ENCODE assay signal across 20 cellular contexts in genomic region chr2:233358335-233358734, GRCh38. TPM values are rescaled to one million over a fixed set of nuclear protein-coding genes. Genes with fewer than 3 reads are reported as not detected.
DNase-seq lines count a peak whose midpoint lies in the region; ATAC-seq, FAIRE-seq and TF ChIP-seq lines count a peak whose summit lies in the region.
"Had no signal": no experiment of that assay in that cellular context is flagged by ENCODE, and none has a peak within 500 bp of the region (broad histone marks: within the 10 kb centered on the region; RNA-seq: fewer than 3 reads in every experiment).

No MANE protein-coding gene starts in this region.

- no peaks in the 10 kb centered on the region for H3K9me3 ChIP-seq in CD4-positive, alpha-beta T cell (ENCODE audit: control insufficient read depth, low read length)
- no peaks in the 10 kb centered on the region for H3K9me3 ChIP-seq in T-helper 17 cell (ENCODE audit: control insufficient read depth, low read length, poor library complexity, severe bottlenecking)
- H3K9me3 ChIP-seq: ovary had no signal

- no peaks in the 10 kb centered on the region for H3K9me3 Mint-ChIP-seq in CD4-positive, alpha-beta T cell
- H3K9me3 Mint-ChIP-seq in natural killer cell treated with Interleukin-12 subunit alpha and Interleukin-12 subunit beta and Interleukin-15 and Interleukin-18, amount 100 ng/mL, for 72 hours: no peaks in the 10 kb centered on the region

- peaks cover 53% of the 10 kb centered on the region for H3K36me3 Mint-ChIP-seq in CD4-positive, alpha-beta T cell (ENCODE audit: low read depth)
- peaks cover 11% of the 10 kb centered on the region for H3K36me3 Mint-ChIP-seq in T-helper 17 cell (ENCODE audit: low read depth)
- H3K36me3 Mint-ChIP-seq in natural killer cell treated with Interleukin-12 subunit alpha and Interleukin-12 subunit beta and Interleukin-15 and Interleukin-18, amount 100 ng/mL, for 72 hours: no peaks in the 10 kb centered on the region

- CTCF ChIA-PET in CD4-positive, alpha-beta T cell (lab: Charles Lee): interaction anchor here (2.5 kb wide), 1 partner anchor 85 kb away, joined by 13 read pairs; no protein-coding TSS in a partner anchor

- no peak for TF ChIP-seq CTCF in CD4-positive, alpha-beta T cell (IDR thresholded peaks at IDR 0.05)

- peak overlapping the region; percentile 12 for H3K27ac Mint-ChIP-seq in CD4-positive, alpha-beta T cell
- peak overlapping the region; percentile 9 for H3K27ac Mint-ChIP-seq in T-helper 17 cell
- H3K27ac Mint-ChIP-seq in natural killer cell treated with Interleukin-12 subunit alpha and Interleukin-12 subunit beta and Interleukin-15 and Interleukin-18, amount 100 ng/mL, for 72 hours: peak overlapping the region; percentile 92 to 95

- peak; percentile 80 for FAIRE-seq in GM18507 (lab: Jason Lieb, UNC)
- FAIRE-seq: frontal cortex had no signal

- peak overlapping the region; percentile 47 for H3K4me3 Mint-ChIP-seq in CD4-positive, alpha-beta T cell
- H3K4me3 Mint-ChIP-seq in T-helper 17 cell: no peak overlapping the region
- peak overlapping the region; percentile 87 for H3K4me3 Mint-ChIP-seq in natural killer cell treated with Interleukin-12 subunit alpha and Interleukin-12 subunit beta and Interleukin-15 and Interleukin-18, amount 100 ng/mL, for 72 hours

- intact Hi-C loops in CD4-positive, alpha-beta T cell (cut with DNase I, micrococcal nuclease): loop anchor here in 1 of 2 experiments (10.0 kb wide), 1 partner anchor 1044 kb away; no protein-coding TSS in a partner anchor

- no peak for DNase-seq in CD4-positive, alpha-beta T cell
- DNase-seq in GM18507 (ENCODE audit: extremely low spot score, insufficient read length, low read depth) (no peak), T-helper 17 cell (no peak), retina (no peak), kidney glomerular epithelial cell (lab: John Stamatoyannopoulos, UW) (no peak)
- DNase-seq in natural killer cell treated with Interleukin-12 subunit alpha and Interleukin-12 subunit beta and Interleukin-15 and Interleukin-18, amount 100 ng/mL, for 72 hours (ENCODE audit: low spot score): no peak
- DNase-seq: activated gamma-delta T cell; C1 segment of cervical spinal cord; effector CD8-positive, alpha-beta T cell; GOT3; NCI-H2029; NCI-H524 treated with DMSO at 0.1 percent for 48 hours; ovary; T-helper 9 cell had no signal

- H3K27me3 ChIP-seq in CD4-positive, alpha-beta T cell (ENCODE audit: control insufficient read depth, insufficient read depth, low read length): no peaks in the 10 kb centered on the region
- H3K27me3 ChIP-seq: ovary, tibial nerve had no signal

- peaks cover 56% of the 10 kb centered on the region for H3K4me1 Mint-ChIP-seq in CD4-positive, alpha-beta T cell (ENCODE audit: low read depth)
- peaks cover 55% of the 10 kb centered on the region for H3K4me1 Mint-ChIP-seq in T-helper 17 cell
- H3K4me1 Mint-ChIP-seq in natural killer cell treated with Interleukin-12 subunit alpha and Interleukin-12 subunit beta and Interleukin-15 and Interleukin-18, amount 100 ng/mL, for 72 hours (ENCODE audit: low read depth in 2 of 2): peaks cover 61 to 68% of the 10 kb centered on the region in 2 donors

- no peaks in the 10 kb centered on the region for H3K27me3 Mint-ChIP-seq in CD4-positive, alpha-beta T cell
- H3K27me3 Mint-ChIP-seq in T-helper 17 cell: no peaks in the 10 kb centered on the region
- no peaks in the 10 kb centered on the region for H3K27me3 Mint-ChIP-seq in natural killer cell treated with Interleukin-12 subunit alpha and Interleukin-12 subunit beta and Interleukin-15 and Interleukin-18, amount 100 ng/mL, for 72 hours

- H3K27ac ChIP-seq in CD4-positive, alpha-beta T cell (ENCODE audit: low read depth, low read length): no peak overlapping the region
- H3K27ac ChIP-seq: ovary, RWPE1, tibial nerve had no signal

- no peak for ATAC-seq in CD4-positive, alpha-beta T cell (ENCODE audit: poor library complexity)
- ATAC-seq in T-helper 17 cell (no peak), HG02763 (IDR thresholded peaks at IDR 0.05; ENCODE audit: unreplicated experiment) (no peak), HG03378 (IDR thresholded peaks at IDR 0.05; ENCODE audit: unreplicated experiment) (no peak)
- ATAC-seq in natural killer cell treated with Interleukin-12 subunit alpha and Interleukin-12 subunit beta and Interleukin-15 and Interleukin-18, amount 100 ng/mL, for 72 hours: peak; percentile 57 to 59

- POLR2A ChIA-PET in CD4-positive, alpha-beta T cell (lab: Charles Lee): interaction anchor here (1.1 to 2.3 kb wide), 4 partner anchors 27 to 91 kb away, joined by 4 to 10 read pairs (median 6); no protein-coding TSS in a partner anchor

RNA-seq across cellular contexts. Expression of gene DGKD, which starts 4.0 kb away (rescaled TPM):
- total RNA-seq in CD4-positive, alpha-beta T cell: 100 to 1,000 TPM; 147 to 156 TPM
- total RNA-seq in T-helper 17 cell: 100 to 1,000 TPM; 148 to 170 TPM
- 100 to 1,000 TPM in 1 of 2 donors, 10 to 100 TPM in 1; 82.4 to 124 TPM for total RNA-seq in natural killer cell treated with Interleukin-12 subunit alpha and Interleukin-12 subunit beta and Interleukin-15 and Interleukin-18, amount 100 ng/mL, for 72 hours

RNA-seq across cellular contexts. Expression of gene SAG, which starts 50.7 kb away (rescaled TPM):
- under 1 TPM; 0.03 to 0.22 TPM for total RNA-seq in CD4-positive, alpha-beta T cell
- under 1 TPM; 0.10 to 0.25 TPM for total RNA-seq in T-helper 17 cell
- under 1 TPM in 1 of 2 donors, not detected in 1; 0.05 TPM for total RNA-seq in natural killer cell treated with Interleukin-12 subunit alpha and Interleukin-12 subunit beta and Interleukin-15 and Interleukin-18, amount 100 ng/mL, for 72 hours
- total RNA-seq: mesenteric fat pad, ovary, tibial nerve had no signal

Comparison
In these comparisons a context has a peak if more than half of its experiments do, and no peak if none do; other contexts are left out.
1. ATAC-seq: peak in natural killer cell treated with Interleukin-12 subunit alpha and Interleukin-12 subunit beta and Interleukin-15 and Interleukin-18, amount 100 ng/mL, for 72 hours (2 of 2); none in CD4-positive, alpha-beta T cell (single experiment), T-helper 17 cell (single experiment), HG02763 (single experiment) and HG03378 (single experiment).
2. H3K27ac Mint-ChIP-seq: peak in every context shown above with its lines; median percentile 94 in natural killer cell treated with Interleukin-12 subunit alpha and Interleukin-12 subunit beta and Interleukin-15 and Interleukin-18, amount 100 ng/mL, for 72 hours; 12 in CD4-positive, alpha-beta T cell; 9 in T-helper 17 cell.